In genomic region chr17:29005936-29006438, GRCh38 we compare ENCODE assay signal across 8 cellular contexts. TPM values are rescaled to one million over a fixed set of nuclear protein-coding genes. Genes with fewer than 3 reads are reported as not detected.
DNase-seq lines count a peak whose midpoint lies in the region; ATAC-seq, FAIRE-seq and TF ChIP-seq lines count a peak whose summit lies in the region.

SEZ6 (minus strand) TSS chr17:29006033; CDS start chr17:29005869, 164 bp downstream.

- no peak for FAIRE-seq in small intestine (lab: Jason Lieb, UNC)

- H3K36me3 ChIP-seq in iPS DF 6.9 (ENCODE audit: control insufficient read depth, insufficient read depth, low read length), result no peaks in the 10 kb centered on the region
- no peaks in the 10 kb centered on the region for H3K36me3 ChIP-seq in small intestine (ENCODE audit: control insufficient read depth in 2 of 2, insufficient read depth in 2 of 2, low read length in 2 of 2)

- no peak for ATAC-seq in HG03457 (IDR thresholded peaks at IDR 0.05; ENCODE audit: unreplicated experiment)
- ATAC-seq in GM18520 (IDR thresholded peaks at IDR 0.05; ENCODE audit: unreplicated experiment), result no peak

- DNase-seq in DMS 273 treated with DMSO at 0.1 percent for 48 hours (lab: John Stamatoyannopoulos, UW), result peak; percentile 35
- DNase-seq in NB4 (ENCODE audit: low read depth), result peak; percentile 78
- peak; percentile 46 for DNase-seq in T-helper 9 cell
- peak; percentile 55 for DNase-seq in astrocyte of the spinal cord (ENCODE audit: low read depth, low spot score)
- DNase-seq in iPS DF 6.9 (ENCODE audit: low read depth, low spot score), result no peak
- peak; percentile 28 for DNase-seq in small intestine

- in situ Hi-C loops in astrocyte of the spinal cord (cut with HindIII; ENCODE audit: low sequenced_read_pairs), result no loop called here

- H3K9me3 ChIP-seq in iPS DF 6.9 (ENCODE audit: control insufficient read depth, insufficient read depth, low read length) (no peaks in the 10 kb centered on the region), small intestine (ENCODE audit: control insufficient read depth, low read depth) (no peaks in the 10 kb centered on the region)

- TF ChIP-seq POLR2A in NB4 (IDR thresholded peaks at IDR 0.05; ENCODE audit: extremely low read depth, insufficient read length), result no peak

- H3K27me3 ChIP-seq in iPS DF 6.9 (ENCODE audit: control insufficient read depth, insufficient read depth, low read length), result peaks cover 6% of the 10 kb centered on the region; the same call in 1 of the 2 replicates
- H3K27me3 ChIP-seq in small intestine (ENCODE audit: control insufficient read depth in 2 of 2, insufficient read depth in 2 of 2, low read length in 2 of 2), result peaks cover 10 to 30% of the 10 kb centered on the region in 2 donors

- H3K4me1 ChIP-seq in iPS DF 6.9 (ENCODE audit: control insufficient read depth, insufficient read depth, low read length) (peaks cover 15% of the 10 kb centered on the region), small intestine (ENCODE audit: control insufficient read depth in 2 of 2, insufficient read depth in 1 of 2, low read depth in 1 of 2, low read length in 1 of 2) (no peaks in the 10 kb centered on the region)

- H3K4me3 ChIP-seq in NB4 (ENCODE audit: low read depth, low read length) (no peak within 1 kb of the TSS), astrocyte of the spinal cord (ENCODE audit: low read depth, low read length) (no peak within 1 kb of the TSS), iPS DF 6.9 (ENCODE audit: low read length) (peak within 1 kb of the TSS; percentile 21; the same call in 1 of the 2 replicates), small intestine (ENCODE audit: low read depth in 1 of 2, low read length in 2 of 2) (peak within 1 kb of the TSS in 1 of 2 donors; percentile 9)

- no peak within 1 kb of the TSS for H3K27ac ChIP-seq in iPS DF 6.9 (ENCODE audit: low read length)
- no peak within 1 kb of the TSS for H3K27ac ChIP-seq in small intestine (ENCODE audit: low read depth in 1 of 2, low read length in 1 of 2)

- no CpG with 5 or more reads among the region's 40 CpGs for WGBS in iPS DF 6.9 (ENCODE audit: insufficient coverage, insufficient read length)
- WGBS in small intestine, 3 donors, result 1 to 3% (median 1%) methylated on average over 28 to 40 of the region's 40 CpGs

- no peak for TF ChIP-seq CTCF in NB4 (IDR thresholded peaks at IDR 0.05; ENCODE audit: low read depth, low read length)
- TF ChIP-seq CTCF in astrocyte of the spinal cord (IDR thresholded peaks at IDR 0.05; ENCODE audit: low read depth, low read length), result no peak

RNA-seq across cellular contexts. Expression of gene SEZ6, which starts in this region (rescaled TPM):
- 1 to 10 TPM in 1 of 3 donors, not detected in 2; 1.1 TPM for polyA plus RNA-seq in small intestine
